Comparison of ENCODE assay signal across 1 cellular context in genomic region chr12:1995205-1995896, GRCh38.
TF ChIP-seq lines count a peak whose summit lies in the region.

No MANE protein-coding gene starts in this region.

TF ChIP-seq in IMR-90, 13 proteins besides CTCF, POLR2A, EP300 and RAD21:
- TF ChIP-seq MAFK (IDR thresholded peaks at IDR 0.05; ENCODE audit: low read depth, low read length) (no peak), ELK1 (IDR thresholded peaks at IDR 0.05; ENCODE audit: borderline replicate concordance, low read depth, low read length) (no peak)
TF ChIP-seq in IMR-90: peak in this region for 0.
